Comparison of ENCODE assay signal across 12 cellular contexts in genomic region chr1:240455228-240455821, GRCh38.
A peak's percentile ranks its signal among the peaks of the same experiment; 100 is the strongest.
DNase-seq lines count a peak whose midpoint lies in the region; TF ChIP-seq lines count a peak whose summit lies in the region.
"Had no signal": no experiment of that assay in that cellular context is flagged by ENCODE, and none has a peak within 500 bp of the region (broad histone marks: within the 10 kb centered on the region; RNA-seq: fewer than 3 reads in every experiment).

No MANE protein-coding gene starts in this region.

- H3K4me2 ChIP-seq in neuronal stem cell (ENCODE audit: insufficient read depth, low read length, poor library complexity, severe bottlenecking) = no peak overlapping the region

- no CpG with 5 or more reads among the region's 7 CpGs for WGBS in neuronal stem cell (ENCODE audit: extremely low coverage in 2 of 2, insufficient read length in 2 of 2, insufficient replicate concordance in 1 of 2), 2 donors

- no peaks in the 10 kb centered on the region for H3K27me3 Mint-ChIP-seq in type B pancreatic cell
- H3K27me3 Mint-ChIP-seq: CD4-positive, CD25-positive, alpha-beta regulatory T cell; stimulated activated naive CD8-positive, alpha-beta T cell treated with anti-CD3 and anti-CD28 coated beads, Interleukin-15, Interleukin-2, amounts not matched to agents 100 ng/mL and 50 ng/mL, for 24 hours had no signal

- H2BK12ac ChIP-seq in neuronal stem cell (ENCODE audit: low read length) = no peak overlapping the region

- H3K4me1 Mint-ChIP-seq in type B pancreatic cell (ENCODE audit: unreplicated experiment) = peaks cover 3% of the 10 kb centered on the region

- no peak overlapping the region for H3K4ac ChIP-seq in neuronal stem cell (ENCODE audit: low read length)

- no peak overlapping the region for H3K4me3 ChIP-seq in cardiac muscle cell
- H3K4me3 ChIP-seq in fibroblast of pulmonary artery (replicated peaks; ENCODE audit: low read depth, low read length) = no peak overlapping the region
- H3K4me3 ChIP-seq in neuronal stem cell (ENCODE audit: low read length in 2 of 2) = no peak overlapping the region

- no peak overlapping the region for H3K23ac ChIP-seq in neuronal stem cell (ENCODE audit: low read depth, low read length, poor library complexity)

- no peak overlapping the region for H4K8ac ChIP-seq in neuronal stem cell (ENCODE audit: low read depth, low read length)

- H3K27ac ChIP-seq in cardiac muscle cell = no peak overlapping the region
- no peak overlapping the region for H3K27ac ChIP-seq in neuronal stem cell (replicated peaks; ENCODE audit: low read length)

- DNase-seq in cardiac muscle cell (ENCODE audit: low read depth in 1 of 2, low spot score in 1 of 2) (peak in 1 of 2 donors; percentile 17), cardiac septum (ENCODE audit: low spot score) (no peak), NCI-H82 (lab: John Stamatoyannopoulos, UW) (peak; percentile 73), fibroblast of pulmonary artery (ENCODE audit: low read depth) (peak; percentile 47), type B pancreatic cell (ENCODE audit: extremely low spot score, unreplicated experiment) (no peak), dermis blood vessel endothelial cell (no peak), neuronal stem cell (ENCODE audit: low spot score) (no peak), G401 (ENCODE audit: low spot score) (no peak)
- DNase-seq: CD4-positive, CD25-positive, alpha-beta regulatory T cell; NCI-H446 treated with DMSO at 0.1 percent for 48 hours; posterior cingulate gyrus had no signal

- peaks cover 7% of the 10 kb centered on the region for H3K9me3 Mint-ChIP-seq in type B pancreatic cell
- H3K9me3 Mint-ChIP-seq: stimulated activated naive CD8-positive, alpha-beta T cell treated with anti-CD3 and anti-CD28 coated beads, Interleukin-15, Interleukin-2, amounts not matched to agents 100 ng/mL and 50 ng/mL, for 24 hours had no signal

- H3K27me3 ChIP-seq in cardiac muscle cell (no peaks in the 10 kb centered on the region), neuronal stem cell (ENCODE audit: control insufficient read depth in 3 of 3, insufficient read depth in 3 of 3, low read depth in 1 of 3, low read length in 3 of 3) (no peaks in the 10 kb centered on the region)

- H2BK15ac ChIP-seq in neuronal stem cell (ENCODE audit: low read length) = no peak overlapping the region

- peak; percentile 46 for TF ChIP-seq CTCF in cardiac muscle cell (IDR thresholded peaks at IDR 0.05; ENCODE audit: low read depth, low read length)
- TF ChIP-seq CTCF in fibroblast of pulmonary artery (IDR thresholded peaks at IDR 0.05; ENCODE audit: low read length, missing control alignments) = peak; percentile 56
- peak; percentile 60 for TF ChIP-seq CTCF in type B pancreatic cell (conservative IDR thresholded peaks at IDR 0.05)

- no peak overlapping the region for H2BK120ac ChIP-seq in neuronal stem cell (ENCODE audit: low read depth, low read length)

- H3K36me3 ChIP-seq in cardiac muscle cell (no peaks in the 10 kb centered on the region), neuronal stem cell (replicated peaks in 1 of 2; ENCODE audit: control insufficient read depth in 2 of 2, insufficient read depth in 2 of 2, low read length in 2 of 2) (no peaks in the 10 kb centered on the region)

- H3K9ac ChIP-seq in neuronal stem cell (ENCODE audit: low read depth, low read length, poor library complexity) = no peak overlapping the region

- H3K4me3 Mint-ChIP-seq in type B pancreatic cell = no peak overlapping the region
- H3K4me3 Mint-ChIP-seq: CD4-positive, CD25-positive, alpha-beta regulatory T cell; stimulated activated naive CD8-positive, alpha-beta T cell treated with anti-CD3 and anti-CD28 coated beads, Interleukin-15, Interleukin-2, amounts not matched to agents 100 ng/mL and 50 ng/mL, for 24 hours had no signal

- in situ Hi-C loops in G401 (cut with HindIII; ENCODE audit: low sequenced_read_pairs) = no loop called here

- no peak overlapping the region for H2BK5ac ChIP-seq in neuronal stem cell (ENCODE audit: low read length)

- H2AFZ ChIP-seq in neuronal stem cell (ENCODE audit: low read length) = no peak overlapping the region

- H3K14ac ChIP-seq in neuronal stem cell (ENCODE audit: low read length) = no peak overlapping the region

- no peaks in the 10 kb centered on the region for H3K36me3 Mint-ChIP-seq in type B pancreatic cell
- H3K36me3 Mint-ChIP-seq: CD4-positive, CD25-positive, alpha-beta regulatory T cell had no signal

- H2AK5ac ChIP-seq in neuronal stem cell (ENCODE audit: low read depth, low read length) = no peak overlapping the region

- H3K27ac Mint-ChIP-seq in type B pancreatic cell = no peak overlapping the region
- H3K27ac Mint-ChIP-seq: CD4-positive, CD25-positive, alpha-beta regulatory T cell; stimulated activated naive CD8-positive, alpha-beta T cell treated with anti-CD3 and anti-CD28 coated beads, Interleukin-15, Interleukin-2, amounts not matched to agents 100 ng/mL and 50 ng/mL, for 24 hours had no signal

- H3K9me3 ChIP-seq in cardiac muscle cell (ENCODE audit: low read depth) (no peaks in the 10 kb centered on the region), neuronal stem cell (replicated peaks in 1 of 2; ENCODE audit: control insufficient read depth in 2 of 2, insufficient read depth in 1 of 2, low read depth in 1 of 2, low read length in 2 of 2) (no peaks in the 10 kb centered on the region)

- H3K18ac ChIP-seq in neuronal stem cell (ENCODE audit: low read length) = no peak overlapping the region

- H4K91ac ChIP-seq in neuronal stem cell (ENCODE audit: low read depth, low read length, poor library complexity) = no peak overlapping the region

- no peaks in the 10 kb centered on the region for H3K79me1 ChIP-seq in neuronal stem cell (ENCODE audit: low read depth, low read length)

- intact Hi-C loops in cardiac septum (cut with DNase I) = no loop called here

- peaks cover 4% of the 10 kb centered on the region for H3K4me1 ChIP-seq in cardiac muscle cell (ENCODE audit: low read depth)
- no peaks in the 10 kb centered on the region for H3K4me1 ChIP-seq in neuronal stem cell (ENCODE audit: control insufficient read depth in 2 of 2, insufficient read depth in 1 of 2, low read depth in 1 of 2, low read length in 2 of 2)

Comparison
In these comparisons a context has a peak if more than half of its experiments do, and no peak if none do; other contexts are left out.
1. DNase-seq: peak in NCI-H82 (single experiment) and fibroblast of pulmonary artery (single experiment); none in cardiac septum (single experiment), type B pancreatic cell (single experiment), dermis blood vessel endothelial cell (single experiment), neuronal stem cell (single experiment) and G401 (single experiment).
2. Peak in every context shown above with its lines, with median percentiles within 50 percentile points of each other: CTCF ChIP-seq.